In genomic region chr2:58769494-58770239, GRCh38 we compare ENCODE assay signal across 18 cellular contexts.
"Had no signal": no experiment of that assay in that cellular context is flagged by ENCODE, and none has a peak within 500 bp of the region (broad histone marks: within the 10 kb centered on the region; RNA-seq: fewer than 3 reads in every experiment).

No MANE protein-coding gene starts in this region.

- H3K4me1 Mint-ChIP-seq: stimulated activated effector memory CD8-positive, alpha-beta T cell treated with anti-CD3 and anti-CD28 coated beads, Interleukin-12 subunit alpha, Interleukin-12 subunit beta, amount 100 ng/mL, for 72 hours had no signal

- H3K4me3 ChIP-seq: gastroesophageal sphincter, heart left ventricle, left lung, neural progenitor cell, pancreas, right lobe of liver, stomach, vagina had no signal

- H3K27ac ChIP-seq: gastroesophageal sphincter, heart left ventricle, left lung, neural progenitor cell, pancreas, right lobe of liver, stomach, vagina had no signal

- ATAC-seq: activated CD4-positive, alpha-beta T cell treated with anti-CD3 and anti-CD28 coated beads for 36 hours; esophagus mucosa; gastroesophageal sphincter; heart left ventricle; left lung; pancreas; right lobe of liver; stimulated activated effector memory CD8-positive, alpha-beta T cell treated with anti-CD3 and anti-CD28 coated beads, Interleukin-12 subunit alpha, Interleukin-12 subunit beta, amount 100 ng/mL, for 72 hours had no signal

- H3K4me2 ChIP-seq: neural progenitor cell had no signal

- H3K9me3 ChIP-seq: gastroesophageal sphincter, heart left ventricle, left lung, pancreas, right lobe of liver, stomach, vagina had no signal

- H2AFZ ChIP-seq: neural progenitor cell had no signal

- H3K4me1 ChIP-seq: gastroesophageal sphincter, heart left ventricle, left lung, pancreas, right lobe of liver, stomach, vagina had no signal

- H3K27me3 ChIP-seq: left lung, neural progenitor cell, pancreas, right lobe of liver, stomach, vagina had no signal

- H3K9me3 Mint-ChIP-seq: neural progenitor cell; stimulated activated effector memory CD8-positive, alpha-beta T cell treated with anti-CD3 and anti-CD28 coated beads, Interleukin-12 subunit alpha, Interleukin-12 subunit beta, amount 100 ng/mL, for 72 hours had no signal

- H3K36me3 ChIP-seq: gastroesophageal sphincter, heart left ventricle, left lung, neural progenitor cell, pancreas, right lobe of liver, stomach, vagina had no signal

- H3K4me3 Mint-ChIP-seq: activated CD4-positive, alpha-beta T cell treated with anti-CD3 and anti-CD28 coated beads for 36 hours; activated naive CD8-positive, alpha-beta T cell; neural progenitor cell; stimulated activated effector memory CD8-positive, alpha-beta T cell treated with anti-CD3 and anti-CD28 coated beads, Interleukin-12 subunit alpha, Interleukin-12 subunit beta, amount 100 ng/mL, for 72 hours had no signal

- H3K27ac Mint-ChIP-seq: activated CD4-positive, alpha-beta T cell treated with anti-CD3 and anti-CD28 coated beads for 36 hours; activated naive CD8-positive, alpha-beta T cell; neural progenitor cell; stimulated activated effector memory CD8-positive, alpha-beta T cell treated with anti-CD3 and anti-CD28 coated beads, Interleukin-12 subunit alpha, Interleukin-12 subunit beta, amount 100 ng/mL, for 72 hours had no signal

- H3K9ac ChIP-seq: neural progenitor cell had no signal

- DNase-seq: activated CD4-positive, alpha-beta T cell treated with anti-CD3 and anti-CD28 coated beads for 36 hours; activated CD4-positive, alpha-beta T cell treated with anti-CD3 and anti-CD28 coated beads, Interleukin-2, amount 50 U/mL, for 48 hours; activated T-cell treated with anti-CD3 and anti-CD28 coated beads for 4 hours; effector CD4-positive, alpha-beta T cell; heart left ventricle; left lung; midbrain; pancreas; right lobe of liver; stimulated activated CD4-positive, alpha-beta T cell treated with anti-CD3 and anti-CD28 coated beads, Interleukin-4, amount 100 ng/mL, for 24 hours; stomach; trophoblast cell had no signal

- H3K36me3 Mint-ChIP-seq: activated naive CD8-positive, alpha-beta T cell; neural progenitor cell; stimulated activated effector memory CD8-positive, alpha-beta T cell treated with anti-CD3 and anti-CD28 coated beads, Interleukin-12 subunit alpha, Interleukin-12 subunit beta, amount 100 ng/mL, for 72 hours had no signal
